ENCODE assay signal across 19 cellular contexts in genomic region chr2:217220228-217221013, GRCh38.
DNase-seq lines count a peak whose midpoint lies in the region; ATAC-seq, FAIRE-seq and TF ChIP-seq lines count a peak whose summit lies in the region.
"Had no signal": no experiment of that assay in that cellular context is flagged by ENCODE, and none has a peak within 500 bp of the region (broad histone marks: within the 10 kb centered on the region; RNA-seq: fewer than 3 reads in every experiment).

No MANE protein-coding gene starts in this region.

- H3K9ac ChIP-seq in astrocyte (ENCODE audit: low read length): no peak overlapping the region
- H3K9ac ChIP-seq in colonic mucosa (ENCODE audit: low read depth in 2 of 2, low read length in 2 of 2): no peak overlapping the region

- H3K4me3 Mint-ChIP-seq in natural killer cell treated with Interleukin-12 subunit alpha and Interleukin-12 subunit beta and Interleukin-15 and Interleukin-18, amount 100 ng/mL, for 72 hours: peak overlapping the region; percentile 25
- H3K4me3 Mint-ChIP-seq in natural killer cell: no peak overlapping the region
- H3K4me3 Mint-ChIP-seq in astrocyte (ENCODE audit: unreplicated experiment): no peak overlapping the region
- no peak overlapping the region for H3K4me3 Mint-ChIP-seq in activated naive CD8-positive, alpha-beta T cell treated with anti-CD3 and anti-CD28 coated beads, Interleukin-2, amount 50 U/mL, for 24 hours
- H3K4me3 Mint-ChIP-seq: T-cell, WTC11 had no signal

- H3K4me3 ChIP-seq in astrocyte (ENCODE audit: insufficient read depth, low read depth, low read length) (no peak overlapping the region), colonic mucosa (no peak overlapping the region)
- H3K4me3 ChIP-seq: body of pancreas, tibial artery had no signal

- FAIRE-seq in astrocyte (lab: Jason Lieb, UNC): no peak
- FAIRE-seq: G401.6, keratinocyte had no signal

- peaks cover 6% of the 10 kb centered on the region for H3K79me2 ChIP-seq in astrocyte (ENCODE audit: insufficient read depth, low read length)

- ATAC-seq in natural killer cell treated with Interleukin-12 subunit alpha and Interleukin-12 subunit beta and Interleukin-15 and Interleukin-18, amount 100 ng/mL, for 72 hours: no peak
- ATAC-seq in natural killer cell: no peak
- ATAC-seq in activated naive CD8-positive, alpha-beta T cell treated with anti-CD3 and anti-CD28 coated beads, Interleukin-2, amount 50 U/mL, for 24 hours: no peak
- ATAC-seq: body of pancreas, T-cell, WTC11 had no signal

- H3K36me3 Mint-ChIP-seq in natural killer cell treated with Interleukin-12 subunit alpha and Interleukin-12 subunit beta and Interleukin-15 and Interleukin-18, amount 100 ng/mL, for 72 hours: peaks cover 27% of the 10 kb centered on the region
- no peaks in the 10 kb centered on the region for H3K36me3 Mint-ChIP-seq in natural killer cell
- H3K36me3 Mint-ChIP-seq in astrocyte (ENCODE audit: low read depth, unreplicated experiment): no peaks in the 10 kb centered on the region
- peaks cover 6% of the 10 kb centered on the region for H3K36me3 Mint-ChIP-seq in activated naive CD8-positive, alpha-beta T cell treated with anti-CD3 and anti-CD28 coated beads, Interleukin-2, amount 50 U/mL, for 24 hours (ENCODE audit: low read depth)
- H3K36me3 Mint-ChIP-seq: T-cell, WTC11 had no signal

- peak overlapping the region; percentile 26 to 36 for H3K27ac Mint-ChIP-seq in natural killer cell treated with Interleukin-12 subunit alpha and Interleukin-12 subunit beta and Interleukin-15 and Interleukin-18, amount 100 ng/mL, for 72 hours
- H3K27ac Mint-ChIP-seq in natural killer cell (no peak overlapping the region), astrocyte (ENCODE audit: unreplicated experiment) (peak overlapping the region; percentile 10)
- no peak overlapping the region for H3K27ac Mint-ChIP-seq in activated naive CD8-positive, alpha-beta T cell treated with anti-CD3 and anti-CD28 coated beads, Interleukin-2, amount 50 U/mL, for 24 hours
- H3K27ac Mint-ChIP-seq: T-cell, WTC11 had no signal

- no peak overlapping the region for H3K27ac ChIP-seq in astrocyte (ENCODE audit: low read depth, low read length)
- no peak overlapping the region for H3K27ac ChIP-seq in colonic mucosa
- H3K27ac ChIP-seq: body of pancreas had no signal

- H3K27me3 Mint-ChIP-seq in natural killer cell treated with Interleukin-12 subunit alpha and Interleukin-12 subunit beta and Interleukin-15 and Interleukin-18, amount 100 ng/mL, for 72 hours: peaks cover 0 to 9% of the 10 kb centered on the region in 2 donors
- H3K27me3 Mint-ChIP-seq in natural killer cell (ENCODE audit: low read depth in 2 of 2) (peaks cover 3 to 17% of the 10 kb centered on the region in 2 donors), astrocyte (ENCODE audit: low read depth, unreplicated experiment) (no peaks in the 10 kb centered on the region)
- H3K27me3 Mint-ChIP-seq in activated naive CD8-positive, alpha-beta T cell treated with anti-CD3 and anti-CD28 coated beads, Interleukin-2, amount 50 U/mL, for 24 hours: peaks cover 18% of the 10 kb centered on the region

- H3K4me1 ChIP-seq in astrocyte (ENCODE audit: insufficient read depth, low read length) (peaks cover 40% of the 10 kb centered on the region), colonic mucosa (no peaks in the 10 kb centered on the region)
- H3K4me1 ChIP-seq: body of pancreas had no signal

- no peak overlapping the region for H2AFZ ChIP-seq in astrocyte (ENCODE audit: low read depth, low read length)

- no peaks in the 10 kb centered on the region for H3K36me3 ChIP-seq in astrocyte (ENCODE audit: insufficient read depth, low read length)
- no peaks in the 10 kb centered on the region for H3K36me3 ChIP-seq in colonic mucosa
- H3K36me3 ChIP-seq: tibial artery had no signal

- intact Hi-C loops in natural killer cell (cut with micrococcal nuclease): no loop called here
- intact Hi-C loops in colonic mucosa (cut with DNase I): no loop called here

- H3K9me3 Mint-ChIP-seq in natural killer cell treated with Interleukin-12 subunit alpha and Interleukin-12 subunit beta and Interleukin-15 and Interleukin-18, amount 100 ng/mL, for 72 hours: peaks cover 2% of the 10 kb centered on the region
- H3K9me3 Mint-ChIP-seq in natural killer cell: no peaks in the 10 kb centered on the region
- no peaks in the 10 kb centered on the region for H3K9me3 Mint-ChIP-seq in astrocyte (ENCODE audit: unreplicated experiment)
- peaks cover 3% of the 10 kb centered on the region for H3K9me3 Mint-ChIP-seq in activated naive CD8-positive, alpha-beta T cell treated with anti-CD3 and anti-CD28 coated beads, Interleukin-2, amount 50 U/mL, for 24 hours
- H3K9me3 Mint-ChIP-seq: T-cell had no signal

- DNase-seq in natural killer cell treated with Interleukin-12 subunit alpha and Interleukin-12 subunit beta and Interleukin-15 and Interleukin-18, amount 100 ng/mL, for 72 hours (ENCODE audit: low spot score): no peak
- no peak for DNase-seq in natural killer cell
- no peak for DNase-seq in astrocyte (ENCODE audit: low read depth)
- DNase-seq in lung microvascular endothelial cell (ENCODE audit: low read depth in 2 of 2): peak; percentile 49 to 57
- no peak for DNase-seq in HUDEP-2 (lab: John Stamatoyannopoulos, UW; ENCODE audit: unreplicated experiment in 76 of 76)
- no peak for DNase-seq in activated naive CD8-positive, alpha-beta T cell treated with anti-CD3 and anti-CD28 coated beads, Interleukin-2, amount 50 U/mL, for 24 hours
- DNase-seq in colonic mucosa: no peak
- DNase-seq in NK-92 (lab: John Stamatoyannopoulos, UW; ENCODE audit: unreplicated experiment): no peak
- DNase-seq: 8988T; activated effector memory CD4-positive, alpha-beta T cell treated with Interleukin-2 at 50 U/mL for 16 hours; body of pancreas; effector CD8-positive, alpha-beta T cell; NCI-H146; NCI-H524 treated with DMSO at 0.1 percent for 48 hours; T-cell; tibial artery had no signal

- peaks cover 50 to 55% of the 10 kb centered on the region in 2 donors for H3K4me1 Mint-ChIP-seq in natural killer cell treated with Interleukin-12 subunit alpha and Interleukin-12 subunit beta and Interleukin-15 and Interleukin-18, amount 100 ng/mL, for 72 hours (ENCODE audit: low read depth in 2 of 2)
- H3K4me1 Mint-ChIP-seq in natural killer cell (peaks cover 18 to 34% of the 10 kb centered on the region in 2 donors), astrocyte (ENCODE audit: low read depth, unreplicated experiment) (peaks cover 49% of the 10 kb centered on the region)
- H3K4me1 Mint-ChIP-seq in activated naive CD8-positive, alpha-beta T cell treated with anti-CD3 and anti-CD28 coated beads, Interleukin-2, amount 50 U/mL, for 24 hours: peaks cover 60% of the 10 kb centered on the region

- no peak for TF ChIP-seq CTCF in natural killer cell (IDR thresholded peaks at IDR 0.05)
- TF ChIP-seq CTCF in astrocyte (IDR thresholded peaks at IDR 0.05; ENCODE audit: insufficient read depth, low read depth, low read length): no peak
- TF ChIP-seq CTCF in colonic mucosa (IDR thresholded peaks at IDR 0.05): no peak

- H3K4me2 ChIP-seq in astrocyte (ENCODE audit: low read length): no peak overlapping the region

- no peaks in the 10 kb centered on the region for H4K20me1 ChIP-seq in astrocyte (ENCODE audit: insufficient read depth, low read length)

- H3K27me3 ChIP-seq in astrocyte (ENCODE audit: insufficient read depth, low read length) (no peaks in the 10 kb centered on the region), colonic mucosa (no peaks in the 10 kb centered on the region)
- H3K27me3 ChIP-seq: body of pancreas, tibial artery had no signal

- no peaks in the 10 kb centered on the region for H3K9me3 ChIP-seq in astrocyte (ENCODE audit: insufficient read depth, low read depth, low read length)
- no peaks in the 10 kb centered on the region for H3K9me3 ChIP-seq in colonic mucosa
- H3K9me3 ChIP-seq: body of pancreas, tibial artery had no signal

Comparison
In these comparisons a context has a peak if more than half of its experiments do, and no peak if none do; other contexts are left out.
1. H3K27ac Mint-ChIP-seq: peak in natural killer cell treated with Interleukin-12 subunit alpha and Interleukin-12 subunit beta and Interleukin-15 and Interleukin-18, amount 100 ng/mL, for 72 hours (2 of 2) and astrocyte (single experiment); none in natural killer cell (0 of 2) and activated naive CD8-positive, alpha-beta T cell treated with anti-CD3 and anti-CD28 coated beads, Interleukin-2, amount 50 U/mL, for 24 hours (single experiment).
2. DNase-seq: peak in lung microvascular endothelial cell (2 of 2); none in natural killer cell treated with Interleukin-12 subunit alpha and Interleukin-12 subunit beta and Interleukin-15 and Interleukin-18, amount 100 ng/mL, for 72 hours (single experiment), natural killer cell (single experiment), astrocyte (single experiment), HUDEP-2 (0 of 76), activated naive CD8-positive, alpha-beta T cell treated with anti-CD3 and anti-CD28 coated beads, Interleukin-2, amount 50 U/mL, for 24 hours (single experiment), colonic mucosa (single experiment) and NK-92 (single experiment).